Comparison of ENCODE assay signal across 19 cellular contexts in the genomic region with DNA sequence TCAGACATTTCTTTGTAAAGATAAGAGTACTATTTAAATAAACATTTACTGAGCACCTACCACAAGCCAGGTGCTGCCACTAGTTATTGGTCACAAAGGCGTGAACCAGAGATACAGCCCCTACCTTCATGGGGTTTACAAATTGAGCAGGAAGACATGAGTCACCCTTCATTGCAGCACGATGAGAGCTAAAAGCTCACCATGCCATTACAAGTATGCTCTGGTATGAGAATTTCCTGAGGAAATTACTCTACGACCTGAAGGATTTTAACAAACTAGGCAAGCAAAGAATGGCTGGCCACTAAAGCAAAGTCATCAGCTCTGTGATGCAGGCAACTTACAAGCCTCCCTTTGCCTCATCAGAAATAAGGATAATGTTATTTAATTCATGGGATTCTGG.
DNase-seq lines count a peak whose midpoint lies in the region; ATAC-seq, FAIRE-seq and TF ChIP-seq lines count a peak whose summit lies in the region.
"Had no signal": no experiment of that assay in that cellular context is flagged by ENCODE, and none has a peak within 500 bp of the region (broad histone marks: within the 10 kb centered on the region; RNA-seq: fewer than 3 reads in every experiment).

No MANE protein-coding gene starts in this region.

- H3K27ac ChIP-seq in mesodermal cell (ENCODE audit: low read depth, low read length, severe bottlenecking), result peak overlapping the region; percentile 64
- H3K27ac ChIP-seq: left lung, SK-N-MC, transverse colon had no signal

- no peaks in the 10 kb centered on the region for H3K9me3 ChIP-seq in mesodermal cell (ENCODE audit: control insufficient read depth, low read length)
- H3K9me3 ChIP-seq: left lung, transverse colon had no signal

- peaks cover 5% of the 10 kb centered on the region for H3K4me1 ChIP-seq in mesodermal cell (ENCODE audit: control insufficient read depth, insufficient read depth, low read length, poor library complexity, severe bottlenecking)
- H3K4me1 ChIP-seq: left lung, transverse colon had no signal

- WGBS in mesodermal cell (ENCODE audit: insufficient coverage in 2 of 2), 2 experiments, result 50 to 52% methylated on average over 2 to 3 of the region's 3 CpGs

- H3K4me3 ChIP-seq in fibroblast of pulmonary artery (replicated peaks; ENCODE audit: low read depth, low read length), result no peak overlapping the region
- no peak overlapping the region for H3K4me3 ChIP-seq in mesodermal cell (ENCODE audit: extremely low read depth, insufficient read depth, low read length, poor library complexity, severe bottlenecking)
- H3K4me3 ChIP-seq: left lung, SK-N-MC, transverse colon had no signal

- peak; percentile 4 for DNase-seq in GM03348 (ENCODE audit: low spot score)
- peak; percentile 0 for DNase-seq in amniotic epithelial cell (ENCODE audit: low read depth)
- DNase-seq in fibroblast of pulmonary artery (ENCODE audit: low read depth), result peak; percentile 62
- DNase-seq in D721Med (ENCODE audit: insufficient read length, low spot score), result no peak
- no peak for DNase-seq in pons (ENCODE audit: low spot score)
- no peak for DNase-seq in C1 segment of cervical spinal cord (lab: John Stamatoyannopoulos, UW)
- DNase-seq: activated naive CD8-positive, alpha-beta T cell treated with anti-CD3 and anti-CD28 coated beads for 36 hours; activated T-cell treated with anti-CD3 and anti-CD28 coated beads, Interleukin-2, amount 50 U/mL, for 72 hours; caudate nucleus; HFFc6; left lung; NCI-H146; stimulated activated CD4-positive, alpha-beta T cell treated with anti-CD3 and anti-CD28 coated beads, Interleukin-1b, Interleukin-23, amount 100 ng/mL, for 48 hours; transverse colon had no signal

- ATAC-seq in GM19328 (IDR thresholded peaks at IDR 0.05; ENCODE audit: unreplicated experiment), result no peak
- ATAC-seq: activated T-cell treated with anti-CD3 and anti-CD28 coated beads, Interleukin-2, amount 50 U/mL, for 72 hours; left lung; sciatic nerve had no signal

- no peak for FAIRE-seq in D721Med (lab: Jason Lieb, UNC)
- FAIRE-seq: HTR-8/SVneo had no signal

- no peak for TF ChIP-seq CTCF in fibroblast of pulmonary artery (IDR thresholded peaks at IDR 0.05; ENCODE audit: low read length, missing control alignments)
- TF ChIP-seq CTCF in D721Med (IDR thresholded peaks at IDR 0.05; ENCODE audit: insufficient read depth, missing control alignments), result no peak

- no peaks in the 10 kb centered on the region for H3K36me3 ChIP-seq in mesodermal cell (ENCODE audit: control insufficient read depth, insufficient read depth, low read length)
- H3K36me3 ChIP-seq: left lung, transverse colon had no signal

Comparison
In these comparisons a context has a peak if more than half of its experiments do, and no peak if none do; other contexts are left out.
1. DNase-seq: peak in GM03348 (single experiment), amniotic epithelial cell (single experiment) and fibroblast of pulmonary artery (single experiment); none in D721Med (single experiment), pons (single experiment) and C1 segment of cervical spinal cord (0 of 14).